1 cellular context compared by ENCODE assay signal in the genomic region with DNA sequence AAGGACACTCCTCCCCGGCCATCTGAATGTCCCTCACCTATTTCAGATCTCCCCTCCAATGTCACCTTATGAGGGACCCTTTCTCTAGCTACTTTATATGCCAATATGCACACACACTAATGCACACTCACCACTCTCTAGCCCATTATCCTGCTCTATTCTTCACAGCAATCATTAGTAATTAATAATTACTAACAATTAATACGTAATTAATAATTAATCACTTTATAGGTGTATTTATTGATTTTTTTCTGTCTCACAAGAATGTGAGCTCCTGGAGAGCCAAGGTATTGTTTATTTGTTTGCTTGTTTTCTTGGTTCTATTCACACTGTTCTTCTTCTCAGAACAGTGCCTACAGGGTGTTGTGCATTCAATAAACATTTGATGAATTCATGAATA.
TF ChIP-seq lines count a peak whose summit lies in the region.

No MANE protein-coding gene starts in this region.

TF ChIP-seq in IMR-90, 13 proteins besides CTCF, POLR2A, EP300 and RAD21 (continued from another document):
- TF ChIP-seq RFX5 (IDR thresholded peaks at IDR 0.05; ENCODE audit: low read depth, low read length) (no peak), BHLHE40 (IDR thresholded peaks at IDR 0.05; ENCODE audit: low read depth, low read length) (no peak), FOS (IDR thresholded peaks at IDR 0.05; ENCODE audit: low read depth, low read length) (no peak)
